ENCODE assay signal across 11 cellular contexts in the genomic region with DNA sequence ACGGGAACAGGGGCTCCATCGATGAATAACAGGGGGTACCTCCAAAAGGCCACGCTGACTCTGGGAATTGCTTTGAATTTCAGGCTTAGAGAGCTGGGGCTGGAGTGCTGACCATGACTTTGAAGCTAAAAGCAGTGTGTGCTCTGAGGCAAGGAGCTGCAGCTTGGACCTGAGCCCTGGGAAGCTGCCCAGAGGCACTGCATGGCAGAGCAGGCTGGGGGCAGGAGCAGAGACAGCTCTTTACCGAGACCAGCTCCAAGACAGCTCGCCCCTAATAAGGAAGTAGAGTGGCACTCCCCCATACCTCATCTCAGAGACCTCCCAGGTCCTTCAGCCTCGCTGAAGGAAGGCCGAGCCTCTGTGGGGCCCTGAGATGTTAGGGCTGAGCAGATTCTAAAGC.
DNase-seq lines count a peak whose midpoint lies in the region; ATAC-seq and TF ChIP-seq lines count a peak whose summit lies in the region.
"Had no signal": no experiment of that assay in that cellular context is flagged by ENCODE, and none has a peak within 500 bp of the region (broad histone marks: within the 10 kb centered on the region; RNA-seq: fewer than 3 reads in every experiment).

No MANE protein-coding gene starts in this region.

- TF ChIP-seq CTCF in fibroblast of the aortic adventitia (IDR thresholded peaks at IDR 0.05; ENCODE audit: insufficient read depth, low read length) (peak; percentile 4), spleen (IDR thresholded peaks at IDR 0.05 in 8 of 11, conservative IDR thresholded peaks at IDR 0.05 in 3 of 11) (no peak)

- no peaks in the 10 kb centered on the region for H3K27me3 ChIP-seq in spleen (replicated peaks in 1 of 7)

- intact Hi-C loops in Right ventricle myocardium inferior (cut with DNase I) (loop anchor here (5.0 to 10.0 kb wide), 7 partner anchors 84 to 1144 kb away; a partner anchor contains a TSS), cardiac septum (cut with DNase I) (loop anchor here (5.0 kb wide), 5 partner anchors 59 to 1144 kb away; no protein-coding TSS in a partner anchor), spleen (cut with DNase I; ENCODE audit: low total_unique reads) (no loop called here)

- H3K9me3 ChIP-seq in spleen, result peaks cover 0 to 11% (median 7%) of the 10 kb centered on the region in 8 donors

- H3K4me1 ChIP-seq in spleen, result no peaks in the 10 kb centered on the region

- no peak overlapping the region for H3K27ac ChIP-seq in spleen

- ATAC-seq in Right ventricle myocardium inferior, result peak; percentile 42
- no peak for ATAC-seq in HG03354 (IDR thresholded peaks at IDR 0.05; ENCODE audit: poor library complexity, severe bottlenecking, unreplicated experiment)
- ATAC-seq in HG02973 (IDR thresholded peaks at IDR 0.05; ENCODE audit: unreplicated experiment), result no peak
- no peak for ATAC-seq in GM18519 (IDR thresholded peaks at IDR 0.05; ENCODE audit: low FRiP score, unreplicated experiment)

- WGBS in spleen, 5 donors, result 64 to 78% (median 70%) methylated on average over 5 to 7 of the region's 7 CpGs

- H3K4me3 ChIP-seq in fibroblast of the aortic adventitia (ENCODE audit: low read depth, low read length) (no peak overlapping the region), spleen (no peak overlapping the region)

- H3K36me3 ChIP-seq in spleen, result no peaks in the 10 kb centered on the region

- no peak for TF ChIP-seq POLR2A in spleen (IDR thresholded peaks at IDR 0.05)

- DNase-seq in Right ventricle myocardium inferior (ENCODE audit: missing footprints), result no peak
- no peak for DNase-seq in cardiac septum (ENCODE audit: low spot score)
- peak; percentile 56 for DNase-seq in fibroblast of the aortic adventitia (ENCODE audit: low read depth)
- peak; percentile 58 for DNase-seq in myocyte (ENCODE audit: low read depth)
- no peak for DNase-seq in spleen
- DNase-seq: AML-193, NCI-H1436 treated with DMSO at 0.1 percent for 48 hours, NCI-H774 had no signal

Comparison
In these comparisons a context has a peak if more than half of its experiments do, and no peak if none do; other contexts are left out.
1. DNase-seq: peak in fibroblast of the aortic adventitia (single experiment) and myocyte (single experiment); none in Right ventricle myocardium inferior (single experiment), cardiac septum (single experiment) and spleen (single experiment).